8 cellular contexts compared by ENCODE assay signal in genomic region chr3:113532698-113533533, GRCh38. TPM values are rescaled to one million over a fixed set of nuclear protein-coding genes. Genes with fewer than 3 reads are reported as not detected.
DNase-seq lines count a peak whose midpoint lies in the region; ATAC-seq, FAIRE-seq and TF ChIP-seq lines count a peak whose summit lies in the region.

No MANE protein-coding gene starts in this region.

- peak; percentile 72 for FAIRE-seq in urothelium cell line (lab: Jason Lieb, UNC)

- H3K9me3 Mint-ChIP-seq in neural progenitor cell = no peaks in the 10 kb centered on the region

- H2AFZ ChIP-seq in neural progenitor cell (replicated peaks) = peak overlapping the region; percentile 81

- H3K4me1 ChIP-seq in esophagus squamous epithelium (peaks cover 0 to 64% (median 9%) of the 10 kb centered on the region in 3 donors), neural progenitor cell (peaks cover 5% of the 10 kb centered on the region)

- peaks cover 0 to 42% (median 0%) of the 10 kb centered on the region in 4 donors for H3K27me3 ChIP-seq in esophagus squamous epithelium
- H3K27me3 ChIP-seq in neural progenitor cell = peaks cover 94% of the 10 kb centered on the region

- peak overlapping the region; percentile 91 for H3K4me3 Mint-ChIP-seq in neural progenitor cell

- peaks cover 16% of the 10 kb centered on the region for H3K4me1 Mint-ChIP-seq in neural progenitor cell

- H3K9me3 ChIP-seq in esophagus squamous epithelium (no peaks in the 10 kb centered on the region), neural progenitor cell (ENCODE audit: low read depth) (no peaks in the 10 kb centered on the region)

- no peaks in the 10 kb centered on the region for H4K20me1 ChIP-seq in neural progenitor cell (ENCODE audit: low read depth)

- H3K36me3 Mint-ChIP-seq in neural progenitor cell = no peaks in the 10 kb centered on the region

- intact Hi-C loops in esophagus squamous epithelium (cut with DNase I) = no loop called here

- no peak for TF ChIP-seq POLR2A in esophagus squamous epithelium (IDR thresholded peaks at IDR 0.05)

- TF ChIP-seq CTCF in LNCAP (IDR thresholded peaks at IDR 0.05) (0 out of 2 replicates have a peak, but pooled peaks have one; percentile 11), esophagus squamous epithelium (IDR thresholded peaks at IDR 0.05) (peak in 1 of 6 experiments; percentile 2), neural progenitor cell (IDR thresholded peaks at IDR 0.05) (no peak)

- H3K9ac ChIP-seq in neural progenitor cell = no peak overlapping the region

- H3K36me3 ChIP-seq in esophagus squamous epithelium (no peaks in the 10 kb centered on the region), neural progenitor cell (no peaks in the 10 kb centered on the region)

- peaks cover 55% of the 10 kb centered on the region for H3K27me3 Mint-ChIP-seq in neural progenitor cell (ENCODE audit: insufficient read depth, low read depth)

- WGBS in esophagus squamous epithelium, 2 donors = 0 to 2% methylated on average over 6 to 11 of the region's 66 CpGs

- H3F3A ChIP-seq in neural progenitor cell (ENCODE audit: low read depth) = no peaks in the 10 kb centered on the region

- peak overlapping the region; percentile 30 for H3K27ac Mint-ChIP-seq in neural progenitor cell

- H3K79me2 ChIP-seq in neural progenitor cell (ENCODE audit: low read depth) = no peaks in the 10 kb centered on the region

- ATAC-seq in GM21526 (IDR thresholded peaks at IDR 0.05; ENCODE audit: low FRiP score, unreplicated experiment) = peak; percentile 31

- H3K27ac ChIP-seq in esophagus squamous epithelium (peak overlapping the region; percentile 50 to 78 (median 64)), neural progenitor cell (no peak overlapping the region)

- H3K4me3 ChIP-seq in esophagus squamous epithelium (peak overlapping the region; percentile 56 to 78 (median 72)), neural progenitor cell (peak overlapping the region; percentile 54)

- peak overlapping the region; percentile 88 for H3K4me2 ChIP-seq in neural progenitor cell

- DNase-seq in Daoy (ENCODE audit: low read depth) (peak; percentile 21), activated T-cell treated with anti-CD3 and anti-CD28 coated beads for 24 hours (ENCODE audit: low read depth) (peak; percentile 11), esophagus squamous epithelium (lab: John Stamatoyannopoulos, UW) (no peak), neural progenitor cell (ENCODE audit: low spot score) (peak; percentile 67), urothelium cell line (ENCODE audit: low spot score) (peak; percentile 54), SK-N-DZ (ENCODE audit: low spot score) (no peak)

RNA-seq across cellular contexts. Expression of gene SIDT1, which starts 0.6 kb away (rescaled TPM):
- 0.11 TPM in 1 of 2 replicates, not detected in the other for total RNA-seq in Daoy (2014; rRNA removed; shearing (Covaris generic))
- total RNA-seq in esophagus squamous epithelium (1 to 10 TPM; 3.8 to 4.4 (median 4.3) TPM), neural progenitor cell (ENCODE audit: low replicate concordance) (not detected in 2 replicates)
- not detected in 2 replicates for polyA plus RNA-seq in SK-N-DZ (2014; cell fraction: cytosol; rRNA removed)
- polyA plus RNA-seq in SK-N-DZ (2014; cell fraction: nucleus; rRNA removed) = not detected in 2 replicates

RNA-seq across cellular contexts. Expression of gene SPICE1, which starts 18.0 kb away (rescaled TPM):
- 14.0 and 31.6 TPM in 2 replicates for total RNA-seq in Daoy (2014; rRNA removed; shearing (Covaris generic))
- total RNA-seq in esophagus squamous epithelium (10 to 100 TPM in 1 of 4 donors, 1 to 10 TPM in 3; 3.1 to 14.5 (median 7.6) TPM), neural progenitor cell (ENCODE audit: low replicate concordance) (35.2 and 48.6 TPM in 2 replicates)
- 5.4 and 8.9 TPM in 2 replicates for polyA plus RNA-seq in SK-N-DZ (2014; cell fraction: cytosol; rRNA removed)
- 11.4 and 12.4 TPM in 2 replicates for polyA plus RNA-seq in SK-N-DZ (2014; cell fraction: nucleus; rRNA removed)

Comparison
In these comparisons a context has a peak if more than half of its experiments do, and no peak if none do; other contexts are left out.
1. DNase-seq: peak in Daoy (single experiment), activated T-cell treated with anti-CD3 and anti-CD28 coated beads for 24 hours (single experiment), neural progenitor cell (single experiment) and urothelium cell line (single experiment); none in esophagus squamous epithelium (single experiment) and SK-N-DZ (single experiment).